22 cellular contexts compared by ENCODE assay signal in the genomic region with DNA sequence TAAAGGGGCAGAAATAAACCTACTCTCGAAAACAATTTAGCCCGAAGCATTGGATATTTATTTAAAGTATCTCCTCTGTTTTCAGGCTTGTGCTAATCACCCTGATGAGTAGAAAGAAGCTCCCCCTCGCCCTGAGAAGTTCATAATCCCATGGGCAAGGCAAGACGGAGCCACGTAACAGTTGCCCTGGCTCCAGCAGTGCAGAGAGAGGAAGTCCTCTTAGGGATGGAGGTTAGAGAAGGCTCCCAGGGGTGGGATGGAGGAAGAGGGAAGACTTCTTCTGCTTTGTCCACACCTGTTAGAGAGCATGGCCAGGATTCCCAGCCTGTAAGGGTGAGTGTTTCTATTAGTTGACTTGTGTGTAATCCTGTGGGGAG. TPM values are rescaled to one million over a fixed set of nuclear protein-coding genes. Genes with fewer than 3 reads are reported as not detected.
DNase-seq lines count a peak whose midpoint lies in the region; ATAC-seq, FAIRE-seq and TF ChIP-seq lines count a peak whose summit lies in the region.
"Had no signal": no experiment of that assay in that cellular context is flagged by ENCODE, and none has a peak within 500 bp of the region (broad histone marks: within the 10 kb centered on the region; RNA-seq: fewer than 3 reads in every experiment).

No MANE protein-coding gene starts in this region.

- no peaks in the 10 kb centered on the region for H3K9me3 Mint-ChIP-seq in CD4-positive, alpha-beta T cell
- no peaks in the 10 kb centered on the region for H3K9me3 Mint-ChIP-seq in activated T-helper 2 cell treated with anti-CD3 and anti-CD28 coated beads, Interferon-gamma antibody, Interleukin-2, Interleukin-4, amounts not matched to agents 10 μg/mL and 5 μg/mL and 100 μg/mL, durations not matched to agents 14 hours and 24 hours and 36 hours
- H3K9me3 Mint-ChIP-seq: activated naive CD4-positive, alpha-beta T cell treated with anti-CD3 and anti-CD28 coated beads, Interleukin-2, amount 50 U/mL, for 24 hours had no signal

- no peak for TF ChIP-seq EP300 in esophagus muscularis mucosa (IDR thresholded peaks at IDR 0.05)

- H3K4me1 Mint-ChIP-seq in CD4-positive, alpha-beta T cell (ENCODE audit: low read depth), result peaks cover 55% of the 10 kb centered on the region
- H3K4me1 Mint-ChIP-seq in activated T-helper 2 cell treated with anti-CD3 and anti-CD28 coated beads, Interferon-gamma antibody, Interleukin-2, Interleukin-4, amounts not matched to agents 10 μg/mL and 5 μg/mL and 100 μg/mL, durations not matched to agents 14 hours and 24 hours and 36 hours (ENCODE audit: low read depth), result peaks cover 18% of the 10 kb centered on the region

- H3K4me3 ChIP-seq in OCI-LY3 (ENCODE audit: low read length), result peak overlapping the region; percentile 65
- H3K4me3 ChIP-seq in esophagus muscularis mucosa, result no peak overlapping the region
- H3K4me3 ChIP-seq: coronary artery, right atrium auricular region, SJCRH30 had no signal

- DNase-seq in CD4-positive, alpha-beta T cell, result no peak
- DNase-seq in GM12891 (ENCODE audit: insufficient read length, low spot score), result no peak
- peak; percentile 75 for DNase-seq in esophagus muscularis mucosa (ENCODE audit: extremely low spot score)
- DNase-seq in activated T-helper 2 cell treated with anti-CD3 and anti-CD28 coated beads, Interferon-gamma antibody, Interleukin-2, Interleukin-4, amounts not matched to agents 10 μg/mL and 5 μg/mL and 100 μg/mL, durations not matched to agents 14 hours and 24 hours and 36 hours (ENCODE audit: low spot score), result no peak
- DNase-seq in NCI-H446 treated with DMSO at 0.1 percent for 48 hours (lab: John Stamatoyannopoulos, UW), result no peak
- no peak for DNase-seq in activated CD4-positive, alpha-beta T cell treated with anti-CD3 and anti-CD28 coated beads, Interleukin-2, amount 50 U/mL, for 48 hours
- DNase-seq: activated T-cell treated with anti-CD3 and anti-CD28 coated beads for 4 hours, DMS 273 treated with DMSO at 0.1 percent for 48 hours, GF-D8, NCI-H1436 treated with DMSO at 0.1 percent for 48 hours, SJCRH30, T-helper 9 cell had no signal

- H3K27ac Mint-ChIP-seq in CD4-positive, alpha-beta T cell, result peak overlapping the region; percentile 80
- no peak overlapping the region for H3K27ac Mint-ChIP-seq in activated T-helper 2 cell treated with anti-CD3 and anti-CD28 coated beads, Interferon-gamma antibody, Interleukin-2, Interleukin-4, amounts not matched to agents 10 μg/mL and 5 μg/mL and 100 μg/mL, durations not matched to agents 14 hours and 24 hours and 36 hours
- H3K27ac Mint-ChIP-seq: activated CD4-positive, alpha-beta T cell treated with anti-CD3 and anti-CD28 coated beads for 36 hours; activated naive CD4-positive, alpha-beta T cell treated with anti-CD3 and anti-CD28 coated beads, Interleukin-2, amount 50 U/mL, for 24 hours had no signal

- ATAC-seq in CD4-positive, alpha-beta T cell (ENCODE audit: poor library complexity), result no peak
- ATAC-seq: HCT116 had no signal

- WGBS in esophagus muscularis mucosa, result 88% methylated on average over 5 of the region's 5 CpGs

- no peak for TF ChIP-seq POLR2A in GM12891 (IDR thresholded peaks at IDR 0.05; ENCODE audit: low read depth, low read length)
- TF ChIP-seq POLR2A in esophagus muscularis mucosa (IDR thresholded peaks at IDR 0.05; ENCODE audit: low read depth), result no peak

- H3K27me3 Mint-ChIP-seq in CD4-positive, alpha-beta T cell, result peaks cover 26% of the 10 kb centered on the region
- H3K27me3 Mint-ChIP-seq in activated T-helper 2 cell treated with anti-CD3 and anti-CD28 coated beads, Interferon-gamma antibody, Interleukin-2, Interleukin-4, amounts not matched to agents 10 μg/mL and 5 μg/mL and 100 μg/mL, durations not matched to agents 14 hours and 24 hours and 36 hours (ENCODE audit: low read depth), result peaks cover 50% of the 10 kb centered on the region

- peak overlapping the region; percentile 94 for H3K4me2 ChIP-seq in OCI-LY3 (ENCODE audit: low read length)

- TF ChIP-seq CTCF in CD4-positive, alpha-beta T cell (IDR thresholded peaks at IDR 0.05), result no peak
- TF ChIP-seq CTCF in OCI-LY3 (IDR thresholded peaks at IDR 0.05; ENCODE audit: low read depth, low read length) (no peak), esophagus muscularis mucosa (IDR thresholded peaks at IDR 0.05) (no peak)

- no peak overlapping the region for H3K4me3 Mint-ChIP-seq in CD4-positive, alpha-beta T cell
- H3K4me3 Mint-ChIP-seq in activated T-helper 2 cell treated with anti-CD3 and anti-CD28 coated beads, Interferon-gamma antibody, Interleukin-2, Interleukin-4, amounts not matched to agents 10 μg/mL and 5 μg/mL and 100 μg/mL, durations not matched to agents 14 hours and 24 hours and 36 hours (ENCODE audit: low read depth), result no peak overlapping the region
- H3K4me3 Mint-ChIP-seq: activated CD4-positive, alpha-beta T cell treated with anti-CD3 and anti-CD28 coated beads for 36 hours; activated naive CD4-positive, alpha-beta T cell treated with anti-CD3 and anti-CD28 coated beads, Interleukin-2, amount 50 U/mL, for 24 hours had no signal

- intact Hi-C loops in CD4-positive, alpha-beta T cell (cut with DNase I, micrococcal nuclease), result no loop called here
- intact Hi-C loops in esophagus muscularis mucosa (cut with DNase I), result no loop called here
- intact Hi-C loops in activated T-helper 2 cell treated with anti-CD3 and anti-CD28 coated beads, Interferon-gamma antibody, Interleukin-2, Interleukin-4, amounts not matched to agents 10 μg/mL and 5 μg/mL and 100 μg/mL, durations not matched to agents 14 hours and 24 hours and 36 hours (cut with micrococcal nuclease), result loop anchor here (10.0 kb wide), 1 partner anchor 245 kb away; the partner anchor contains the start of gene KIF14

- no peaks in the 10 kb centered on the region for H3K9me3 ChIP-seq in CD4-positive, alpha-beta T cell (ENCODE audit: control insufficient read depth, low read length)
- H3K9me3 ChIP-seq in OCI-LY3 (ENCODE audit: insufficient read depth, low read length), result no peaks in the 10 kb centered on the region
- H3K9me3 ChIP-seq in esophagus muscularis mucosa, result no peaks in the 10 kb centered on the region
- H3K9me3 ChIP-seq: neutrophil, right atrium auricular region, SJCRH30 had no signal

- no peaks in the 10 kb centered on the region for H3K79me2 ChIP-seq in OCI-LY3 (ENCODE audit: low read length)

- peaks cover 3% of the 10 kb centered on the region for H3K27me3 ChIP-seq in CD4-positive, alpha-beta T cell (ENCODE audit: control insufficient read depth, insufficient read depth, low read length)
- H3K27me3 ChIP-seq in OCI-LY3 (ENCODE audit: low read depth, low read length) (peaks cover 49% of the 10 kb centered on the region), esophagus muscularis mucosa (peaks cover 0 to 62% (median 26%) of the 10 kb centered on the region in 4 donors)
- H3K27me3 ChIP-seq: SJCRH30 had no signal

- H4K20me1 ChIP-seq in OCI-LY3 (ENCODE audit: insufficient read depth, low read length), result no peaks in the 10 kb centered on the region

- no peak overlapping the region for H3K27ac ChIP-seq in CD4-positive, alpha-beta T cell (ENCODE audit: low read depth, low read length)
- H3K27ac ChIP-seq in OCI-LY3 (ENCODE audit: low read length), result peak overlapping the region; percentile 24
- H3K27ac ChIP-seq in esophagus muscularis mucosa (replicated peaks in 1 of 4), result no peak overlapping the region
- H3K27ac ChIP-seq: coronary artery, epithelial cell of prostate, neutrophil, right atrium auricular region, SJCRH30 had no signal

- no peak for FAIRE-seq in GM12891 (lab: Jason Lieb, UNC)

- peaks cover 51% of the 10 kb centered on the region for H3K4me1 ChIP-seq in OCI-LY3 (ENCODE audit: low read length)
- H3K4me1 ChIP-seq in esophagus muscularis mucosa, result peaks cover 13 to 22% (median 17%) of the 10 kb centered on the region in 4 donors
- H3K4me1 ChIP-seq: SJCRH30 had no signal

- peak overlapping the region; percentile 32; the same call in 1 of the 2 replicates for H3K9ac ChIP-seq in OCI-LY3 (ENCODE audit: low read length)

- H3K36me3 ChIP-seq in OCI-LY3 (replicated peaks; ENCODE audit: low read depth, low read length) (peaks cover 5% of the 10 kb centered on the region), esophagus muscularis mucosa (peaks cover 0 to 4% (median 0%) of the 10 kb centered on the region in 4 donors)
- H3K36me3 ChIP-seq: neutrophil, right atrium auricular region, SJCRH30 had no signal

- no peak overlapping the region for H2AFZ ChIP-seq in OCI-LY3 (ENCODE audit: low read depth, low read length)

- CTCF ChIA-PET in CD4-positive, alpha-beta T cell (lab: Charles Lee), result no interaction called here

- POLR2A ChIA-PET in CD4-positive, alpha-beta T cell (lab: Charles Lee), result interaction anchor here (0.6 to 1.3 kb wide), 4 partner anchors 11 to 267 kb away, joined by 3 to 8 read pairs (median 5); no protein-coding TSS in a partner anchor

- no peaks in the 10 kb centered on the region for H3K36me3 Mint-ChIP-seq in CD4-positive, alpha-beta T cell (ENCODE audit: low read depth)
- H3K36me3 Mint-ChIP-seq in activated T-helper 2 cell treated with anti-CD3 and anti-CD28 coated beads, Interferon-gamma antibody, Interleukin-2, Interleukin-4, amounts not matched to agents 10 μg/mL and 5 μg/mL and 100 μg/mL, durations not matched to agents 14 hours and 24 hours and 36 hours (ENCODE audit: low read depth), result no peaks in the 10 kb centered on the region
- H3K36me3 Mint-ChIP-seq: activated naive CD4-positive, alpha-beta T cell treated with anti-CD3 and anti-CD28 coated beads, Interleukin-2, amount 50 U/mL, for 24 hours had no signal

TF ChIP-seq in GM12891, 5 proteins besides CTCF, POLR2A, EP300 and RAD21:
- TF ChIP-seq SPI1 (IDR thresholded peaks at IDR 0.05; ENCODE audit: low read depth, low read length) (peak; percentile 35; the same call in 1 of the 2 replicates), POU2F2 (IDR thresholded peaks at IDR 0.05; ENCODE audit: low read depth, low read length) (no peak)

RNA-seq across cellular contexts. Expression of gene GPR25, which starts 3.4 kb away (rescaled TPM):
- total RNA-seq in CD4-positive, alpha-beta T cell, result 1 to 10 TPM; 2.7 to 3.3 TPM
- polyA plus RNA-seq in GM12891 (2012; ENCODE audit: low read depth, missing spikeins), result not detected
- total RNA-seq in esophagus muscularis mucosa, result not detected
- total RNA-seq in activated T-helper 2 cell treated with anti-CD3 and anti-CD28 coated beads, Interferon-gamma antibody, Interleukin-2, Interleukin-4, amounts not matched to agents 10 μg/mL and 5 μg/mL and 100 μg/mL, durations not matched to agents 14 hours and 24 hours and 36 hours, result not detected in 2 replicates
- total RNA-seq: activated CD4-positive, alpha-beta T cell treated with anti-CD3 and anti-CD28 coated beads for 36 hours; frontal cortex; HT-29; right atrium auricular region; SJCRH30 had no signal

RNA-seq across cellular contexts. Expression of gene INAVA, which starts 25.3 kb away (rescaled TPM):
- total RNA-seq in CD4-positive, alpha-beta T cell, result under 1 TPM in 1 of 2 experiments, not detected in 1; 0.22 TPM
- polyA plus RNA-seq in GM12891 (2012; ENCODE audit: low read depth, missing spikeins), result 4.5 TPM
- total RNA-seq in esophagus muscularis mucosa, result under 1 TPM in 1 of 4 donors, not detected in 3; 0.63 TPM
- total RNA-seq in activated T-helper 2 cell treated with anti-CD3 and anti-CD28 coated beads, Interferon-gamma antibody, Interleukin-2, Interleukin-4, amounts not matched to agents 10 μg/mL and 5 μg/mL and 100 μg/mL, durations not matched to agents 14 hours and 24 hours and 36 hours, result not detected in 2 replicates
- total RNA-seq: activated CD4-positive, alpha-beta T cell treated with anti-CD3 and anti-CD28 coated beads for 36 hours; right atrium auricular region had no signal
